ENCODE assay signal across 33 cellular contexts in the genomic region with DNA sequence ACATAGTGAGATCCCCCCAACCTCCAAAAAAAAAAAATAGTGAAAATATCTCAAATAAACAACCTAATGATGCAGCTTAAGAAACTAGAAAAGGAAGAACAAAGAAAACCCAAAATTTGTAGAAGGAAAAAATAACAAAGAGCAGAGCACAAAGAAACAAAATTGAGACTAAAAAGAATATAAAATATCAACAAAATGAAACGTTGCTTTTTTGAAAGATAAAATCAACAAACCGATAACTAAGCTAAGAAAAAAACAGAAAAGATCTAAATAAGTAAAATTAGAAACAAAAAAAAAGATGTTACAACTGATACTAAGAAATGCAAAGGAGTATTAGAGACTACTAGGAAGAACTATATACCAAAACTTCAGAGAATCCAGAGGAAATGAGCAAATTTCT.
DNase-seq lines count a peak whose midpoint lies in the region; ATAC-seq, FAIRE-seq and TF ChIP-seq lines count a peak whose summit lies in the region.
"Had no signal": no experiment of that assay in that cellular context is flagged by ENCODE, and none has a peak within 500 bp of the region (broad histone marks: within the 10 kb centered on the region; RNA-seq: fewer than 3 reads in every experiment).

No MANE protein-coding gene starts in this region.

- H3K4me3 ChIP-seq in K562 (no peak overlapping the region), mesenchymal stem cell (ENCODE audit: insufficient read depth in 1 of 2, low read depth in 1 of 2, low read length in 2 of 2) (no peak overlapping the region)
- H3K4me3 ChIP-seq: A549; BLaER1; BLaER1 treated with 17β-estradiol and CSF1 and Interleukin-3, amounts not matched to agents 10 nM and 100 nM had no signal

- no peak overlapping the region for H3K23ac ChIP-seq in mesenchymal stem cell (ENCODE audit: low read length in 2 of 2)

- H3K14ac ChIP-seq in mesenchymal stem cell (ENCODE audit: low read length in 2 of 2): no peak overlapping the region

- no peaks in the 10 kb centered on the region for H3K9me1 ChIP-seq in K562 (ENCODE audit: control insufficient read depth, insufficient read depth, low read length)

- H3K18ac ChIP-seq in mesenchymal stem cell (ENCODE audit: low read depth in 1 of 2, low read length in 2 of 2): no peak overlapping the region

- H2BK120ac ChIP-seq in mesenchymal stem cell (ENCODE audit: low read depth, low read length): no peak overlapping the region

- WGBS in K562 (ENCODE audit: insufficient coverage, low coverage, missing lambda C conversion rate): 13% methylated on average over 2 of the region's 2 CpGs
- no CpG with 5 or more reads among the region's 2 CpGs for WGBS in mesenchymal stem cell

- ATAC-seq in activated T-cell treated with anti-CD3 and anti-CD28 coated beads, Interleukin-2, amount 50 U/mL, for 72 hours (replicated peaks in 1 of 2): no peak
- no peak for ATAC-seq in K562
- ATAC-seq: A549; CD8-positive, alpha-beta T cell had no signal

- H3K27me3 Mint-ChIP-seq in activated T-cell treated with anti-CD3 and anti-CD28 coated beads, Interleukin-2, amount 50 U/mL, for 72 hours (ENCODE audit: low read depth): peaks cover 4% of the 10 kb centered on the region
- H3K27me3 Mint-ChIP-seq: B cell; CD4-positive, CD25-positive, alpha-beta regulatory T cell had no signal

- H3K27me3 ChIP-seq in K562 (ENCODE audit: control insufficient read depth in 2 of 2, insufficient read depth in 2 of 2, low read length in 2 of 2) (no peaks in the 10 kb centered on the region), mesenchymal stem cell (ENCODE audit: control insufficient read depth in 1 of 2, insufficient read depth in 1 of 2, low read length in 2 of 2) (no peaks in the 10 kb centered on the region)
- H3K27me3 ChIP-seq: BE2C; BLaER1; BLaER1 treated with 17β-estradiol and CSF1 and Interleukin-3, amounts not matched to agents 10 nM and 100 nM had no signal

- H3K36me3 Mint-ChIP-seq in activated T-cell treated with anti-CD3 and anti-CD28 coated beads, Interleukin-2, amount 50 U/mL, for 72 hours (ENCODE audit: insufficient read depth in 2 of 2): peaks cover 0 to 2% of the 10 kb centered on the region in 2 donors
- H3K36me3 Mint-ChIP-seq: CD14-positive monocyte; CD4-positive, alpha-beta memory T cell; CD4-positive, CD25-positive, alpha-beta regulatory T cell; CD8-positive, alpha-beta memory T cell; CD8-positive, alpha-beta T cell had no signal

- no peaks in the 10 kb centered on the region for H3K4me1 Mint-ChIP-seq in activated T-cell treated with anti-CD3 and anti-CD28 coated beads, Interleukin-2, amount 50 U/mL, for 72 hours (ENCODE audit: low read depth)
- H3K4me1 Mint-ChIP-seq: B cell; CD14-positive monocyte; CD4-positive, CD25-positive, alpha-beta regulatory T cell; CD8-positive, alpha-beta memory T cell had no signal

- no peak overlapping the region for H4K8ac ChIP-seq in mesenchymal stem cell (ENCODE audit: low read length)

- TF ChIP-seq RAD21 in K562 (CRISPR knock-in tag; conservative IDR thresholded peaks at IDR 0.05 in 1 of 2, IDR thresholded peaks at IDR 0.05 in 1 of 2): no peak

- no peak overlapping the region for H3K4ac ChIP-seq in mesenchymal stem cell (ENCODE audit: low read depth in 1 of 2, low read length in 2 of 2)

- H2BK15ac ChIP-seq in mesenchymal stem cell (ENCODE audit: low read depth, poor library complexity, severe bottlenecking): no peak overlapping the region

- H3K4me2 ChIP-seq in K562 (ENCODE audit: insufficient read depth, low read length) (no peak overlapping the region), mesenchymal stem cell (ENCODE audit: low read length, poor library complexity, severe bottlenecking) (no peak overlapping the region)
- H3K4me2 ChIP-seq: A549; BLaER1; BLaER1 treated with 17β-estradiol and CSF1 and Interleukin-3, amounts not matched to agents 10 nM and 100 nM had no signal

- TF ChIP-seq CTCF in K562 (IDR thresholded peaks at IDR 0.05 in 2 of 3, conservative IDR thresholded peaks at IDR 0.05 in 1 of 3; ENCODE audit: insufficient read depth in 2 of 3, low read depth in 1 of 3, low read length in 3 of 3): no peak

- peak overlapping the region; percentile 40 for H3K27ac Mint-ChIP-seq in activated T-cell treated with anti-CD3 and anti-CD28 coated beads, Interleukin-2, amount 50 U/mL, for 72 hours
- H3K27ac Mint-ChIP-seq: B cell; CD14-positive monocyte; CD4-positive, alpha-beta memory T cell; CD4-positive, alpha-beta T cell; CD4-positive, CD25-positive, alpha-beta regulatory T cell; CD8-positive, alpha-beta memory T cell; CD8-positive, alpha-beta T cell had no signal

- H2AFZ ChIP-seq in K562 (ENCODE audit: low read depth, low read length) (no peak overlapping the region), mesenchymal stem cell (ENCODE audit: low read depth, low read length) (no peak overlapping the region)

- H3K79me1 ChIP-seq in mesenchymal stem cell (replicated peaks; ENCODE audit: low read length, poor library complexity, severe bottlenecking): no peaks in the 10 kb centered on the region

- H2AK5ac ChIP-seq in mesenchymal stem cell (ENCODE audit: low read length, severe bottlenecking): no peak overlapping the region

- TF ChIP-seq POLR2A in K562 (conservative IDR thresholded peaks at IDR 0.05): no peak

- intact Hi-C loops in K562 (cut with micrococcal nuclease): no loop called here
- intact Hi-C loops in posterior cingulate gyrus (cut with DNase I): no loop called here

- H3K9me3 ChIP-seq in K562 (replicated peaks; ENCODE audit: control insufficient read depth, insufficient read depth, low read depth, low read length): no peaks in the 10 kb centered on the region
- no peaks in the 10 kb centered on the region for H3K9me3 ChIP-seq in mesenchymal stem cell (ENCODE audit: control insufficient read depth, low read length)
- H3K9me3 ChIP-seq: A549, Caco-2 had no signal

- no peak overlapping the region for H2BK12ac ChIP-seq in mesenchymal stem cell (ENCODE audit: low read length in 2 of 2)

- in situ Hi-C loops in K562 (cut with MboI): no loop called here

- CTCF ChIA-PET in K562 (lab: Yijun Ruan, JAX; ENCODE audit: low intra/inter-chr PET ratio): no interaction called here

- H3K4me1 ChIP-seq in K562 (replicated peaks in 1 of 2; ENCODE audit: control insufficient read depth in 2 of 2, insufficient read depth in 2 of 2, low read length in 2 of 2) (peaks cover 0 to 9% of the 10 kb centered on the region in 2 experiments; a peak in 4 of 5 replicates), mesenchymal stem cell (ENCODE audit: control insufficient read depth, insufficient read depth, low read depth, low read length) (no peaks in the 10 kb centered on the region)
- H3K4me1 ChIP-seq: A549; BE2C; BLaER1; BLaER1 treated with 17β-estradiol and CSF1 and Interleukin-3, amounts not matched to agents 10 nM and 100 nM; Caco-2 had no signal

- POLR2A ChIA-PET in K562 (lab: Yijun Ruan, JAX): no interaction called here

- no peak for FAIRE-seq in K562 (lab: Jason Lieb, UNC)
- FAIRE-seq: A204.1, A549 had no signal

- H3K27ac ChIP-seq in K562 (ENCODE audit: extremely low read depth, low read depth, low read length) (no peak overlapping the region), mesenchymal stem cell (ENCODE audit: low read length, poor library complexity, severe bottlenecking) (no peak overlapping the region)
- H3K27ac ChIP-seq: 22Rv1; A549; BLaER1; BLaER1 treated with 17β-estradiol and CSF1 and Interleukin-3, amounts not matched to agents 10 nM and 100 nM; C4-2B had no signal

- TF ChIP-seq EP300 in K562 (IDR thresholded peaks at IDR 0.05; ENCODE audit: low read length): no peak

- H2BK5ac ChIP-seq in mesenchymal stem cell (ENCODE audit: low read depth, low read length, poor library complexity, severe bottlenecking): peak overlapping the region; percentile 19

- no peak overlapping the region for H4K91ac ChIP-seq in mesenchymal stem cell (ENCODE audit: low read length)

- peaks cover 0 to 2% of the 10 kb centered on the region in 2 donors for H3K9me3 Mint-ChIP-seq in activated T-cell treated with anti-CD3 and anti-CD28 coated beads, Interleukin-2, amount 50 U/mL, for 72 hours
- H3K9me3 Mint-ChIP-seq: CD8-positive, alpha-beta T cell had no signal

- H3K79me2 ChIP-seq in K562 (ENCODE audit: control insufficient read depth, insufficient read depth, low read length): no peaks in the 10 kb centered on the region

- BruUV-seq in K562 (replicated peaks; lab: Mats Ljungman, UMichigan): no TSS peak

- H3K9ac ChIP-seq in K562 (ENCODE audit: insufficient read depth in 1 of 2, low read depth in 2 of 2, low read length in 2 of 2): no peak overlapping the region
- H3K9ac ChIP-seq in mesenchymal stem cell (ENCODE audit: low read length): no peak overlapping the region
- H3K9ac ChIP-seq: BLaER1; BLaER1 treated with 17β-estradiol and CSF1 and Interleukin-3, amounts not matched to agents 10 nM and 100 nM had no signal

- H4K20me1 ChIP-seq in K562 (replicated peaks; ENCODE audit: control insufficient read depth, insufficient read depth, low read length): no peaks in the 10 kb centered on the region
- H4K20me1 ChIP-seq: BLaER1; BLaER1 treated with 17β-estradiol and CSF1 and Interleukin-3, amounts not matched to agents 10 nM and 100 nM had no signal

- H3K36me3 ChIP-seq in K562 (ENCODE audit: control insufficient read depth, insufficient read depth, low read length): no peaks in the 10 kb centered on the region
- H3K36me3 ChIP-seq in mesenchymal stem cell (ENCODE audit: control insufficient read depth in 1 of 2, insufficient read depth in 2 of 2, low read depth in 1 of 2, low read length in 2 of 2): peaks cover 0 to 3% of the 10 kb centered on the region in 2 experiments
- H3K36me3 ChIP-seq: BE2C; BLaER1; BLaER1 treated with 17β-estradiol and CSF1 and Interleukin-3, amounts not matched to agents 10 nM and 100 nM had no signal

- H3K4me3 Mint-ChIP-seq in activated T-cell treated with anti-CD3 and anti-CD28 coated beads, Interleukin-2, amount 50 U/mL, for 72 hours: no peak overlapping the region
- H3K4me3 Mint-ChIP-seq: B cell; CD14-positive monocyte; CD4-positive, alpha-beta memory T cell; CD4-positive, alpha-beta T cell; CD4-positive, CD25-positive, alpha-beta regulatory T cell; CD8-positive, alpha-beta memory T cell; CD8-positive, alpha-beta T cell had no signal

- no peak for DNase-seq in activated T-cell treated with anti-CD3 and anti-CD28 coated beads, Interleukin-2, amount 50 U/mL, for 72 hours
- no peak for DNase-seq in activated T-cell treated with anti-CD3 and anti-CD28 coated beads, Interleukin-2, amount 50 U/mL, for 1 hour
- DNase-seq in K562 (ENCODE audit: extremely low read depth in 1 of 4, low spot score in 3 of 4): no peak
- DNase-seq in mesenchymal stem cell: no peak
- DNase-seq in posterior cingulate gyrus: no peak
- no peak for DNase-seq in C1 segment of cervical spinal cord (lab: John Stamatoyannopoulos, UW)
- DNase-seq: 8988T; ACHN; AML-193; BE2C; Caco-2; Calu3; CD4-positive, alpha-beta memory T cell; CD4-positive, alpha-beta T cell; CD4-positive, CD25-positive, alpha-beta regulatory T cell; CD8-positive, alpha-beta memory T cell; CD8-positive, alpha-beta T cell; COR-L47; DMS 273 treated with DMSO at 0.1 percent for 48 hours; DMS153; DMS53; DMS79; DMS79 treated with DMSO at 0.1 percent for 48 hours; DND-41; EL had no signal

TF ChIP-seq in K562, 482 proteins besides CTCF, POLR2A, EP300 and RAD21 (continues in another document):
- TF ChIP-seq SPI1 (IDR thresholded peaks at IDR 0.05; ENCODE audit: borderline replicate concordance, low read depth, low read length) (no peak), ZNF77 (CRISPR knock-in tag; IDR thresholded peaks at IDR 0.05) (no peak)
